In the genomic region with DNA sequence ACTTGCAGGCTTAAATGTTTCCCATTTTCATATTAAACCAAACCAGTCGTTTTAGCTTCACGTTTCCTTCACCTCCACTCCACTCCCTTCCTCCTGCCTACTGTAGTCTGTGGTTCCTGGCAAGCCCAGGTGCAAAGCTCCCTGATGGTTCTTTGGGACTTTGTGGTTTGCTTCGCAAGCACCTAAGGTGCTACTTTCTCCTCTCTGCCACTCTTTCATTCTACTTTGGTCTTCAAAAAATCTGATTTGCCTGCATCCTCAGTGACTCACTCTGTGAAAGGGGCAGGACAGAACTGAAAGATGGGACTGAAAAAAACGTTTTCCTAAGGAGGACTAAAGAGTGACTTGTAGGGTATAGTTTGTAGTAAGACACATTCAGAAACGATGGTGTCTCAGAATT, we compare ENCODE assay signal across 1 cellular context.
TF ChIP-seq lines count a peak whose summit lies in the region.

No MANE protein-coding gene starts in this region.

TF ChIP-seq in GM23338, 12 proteins besides CTCF, POLR2A, EP300 and RAD21 (continued from another document):
- TF ChIP-seq, protein P1, sequence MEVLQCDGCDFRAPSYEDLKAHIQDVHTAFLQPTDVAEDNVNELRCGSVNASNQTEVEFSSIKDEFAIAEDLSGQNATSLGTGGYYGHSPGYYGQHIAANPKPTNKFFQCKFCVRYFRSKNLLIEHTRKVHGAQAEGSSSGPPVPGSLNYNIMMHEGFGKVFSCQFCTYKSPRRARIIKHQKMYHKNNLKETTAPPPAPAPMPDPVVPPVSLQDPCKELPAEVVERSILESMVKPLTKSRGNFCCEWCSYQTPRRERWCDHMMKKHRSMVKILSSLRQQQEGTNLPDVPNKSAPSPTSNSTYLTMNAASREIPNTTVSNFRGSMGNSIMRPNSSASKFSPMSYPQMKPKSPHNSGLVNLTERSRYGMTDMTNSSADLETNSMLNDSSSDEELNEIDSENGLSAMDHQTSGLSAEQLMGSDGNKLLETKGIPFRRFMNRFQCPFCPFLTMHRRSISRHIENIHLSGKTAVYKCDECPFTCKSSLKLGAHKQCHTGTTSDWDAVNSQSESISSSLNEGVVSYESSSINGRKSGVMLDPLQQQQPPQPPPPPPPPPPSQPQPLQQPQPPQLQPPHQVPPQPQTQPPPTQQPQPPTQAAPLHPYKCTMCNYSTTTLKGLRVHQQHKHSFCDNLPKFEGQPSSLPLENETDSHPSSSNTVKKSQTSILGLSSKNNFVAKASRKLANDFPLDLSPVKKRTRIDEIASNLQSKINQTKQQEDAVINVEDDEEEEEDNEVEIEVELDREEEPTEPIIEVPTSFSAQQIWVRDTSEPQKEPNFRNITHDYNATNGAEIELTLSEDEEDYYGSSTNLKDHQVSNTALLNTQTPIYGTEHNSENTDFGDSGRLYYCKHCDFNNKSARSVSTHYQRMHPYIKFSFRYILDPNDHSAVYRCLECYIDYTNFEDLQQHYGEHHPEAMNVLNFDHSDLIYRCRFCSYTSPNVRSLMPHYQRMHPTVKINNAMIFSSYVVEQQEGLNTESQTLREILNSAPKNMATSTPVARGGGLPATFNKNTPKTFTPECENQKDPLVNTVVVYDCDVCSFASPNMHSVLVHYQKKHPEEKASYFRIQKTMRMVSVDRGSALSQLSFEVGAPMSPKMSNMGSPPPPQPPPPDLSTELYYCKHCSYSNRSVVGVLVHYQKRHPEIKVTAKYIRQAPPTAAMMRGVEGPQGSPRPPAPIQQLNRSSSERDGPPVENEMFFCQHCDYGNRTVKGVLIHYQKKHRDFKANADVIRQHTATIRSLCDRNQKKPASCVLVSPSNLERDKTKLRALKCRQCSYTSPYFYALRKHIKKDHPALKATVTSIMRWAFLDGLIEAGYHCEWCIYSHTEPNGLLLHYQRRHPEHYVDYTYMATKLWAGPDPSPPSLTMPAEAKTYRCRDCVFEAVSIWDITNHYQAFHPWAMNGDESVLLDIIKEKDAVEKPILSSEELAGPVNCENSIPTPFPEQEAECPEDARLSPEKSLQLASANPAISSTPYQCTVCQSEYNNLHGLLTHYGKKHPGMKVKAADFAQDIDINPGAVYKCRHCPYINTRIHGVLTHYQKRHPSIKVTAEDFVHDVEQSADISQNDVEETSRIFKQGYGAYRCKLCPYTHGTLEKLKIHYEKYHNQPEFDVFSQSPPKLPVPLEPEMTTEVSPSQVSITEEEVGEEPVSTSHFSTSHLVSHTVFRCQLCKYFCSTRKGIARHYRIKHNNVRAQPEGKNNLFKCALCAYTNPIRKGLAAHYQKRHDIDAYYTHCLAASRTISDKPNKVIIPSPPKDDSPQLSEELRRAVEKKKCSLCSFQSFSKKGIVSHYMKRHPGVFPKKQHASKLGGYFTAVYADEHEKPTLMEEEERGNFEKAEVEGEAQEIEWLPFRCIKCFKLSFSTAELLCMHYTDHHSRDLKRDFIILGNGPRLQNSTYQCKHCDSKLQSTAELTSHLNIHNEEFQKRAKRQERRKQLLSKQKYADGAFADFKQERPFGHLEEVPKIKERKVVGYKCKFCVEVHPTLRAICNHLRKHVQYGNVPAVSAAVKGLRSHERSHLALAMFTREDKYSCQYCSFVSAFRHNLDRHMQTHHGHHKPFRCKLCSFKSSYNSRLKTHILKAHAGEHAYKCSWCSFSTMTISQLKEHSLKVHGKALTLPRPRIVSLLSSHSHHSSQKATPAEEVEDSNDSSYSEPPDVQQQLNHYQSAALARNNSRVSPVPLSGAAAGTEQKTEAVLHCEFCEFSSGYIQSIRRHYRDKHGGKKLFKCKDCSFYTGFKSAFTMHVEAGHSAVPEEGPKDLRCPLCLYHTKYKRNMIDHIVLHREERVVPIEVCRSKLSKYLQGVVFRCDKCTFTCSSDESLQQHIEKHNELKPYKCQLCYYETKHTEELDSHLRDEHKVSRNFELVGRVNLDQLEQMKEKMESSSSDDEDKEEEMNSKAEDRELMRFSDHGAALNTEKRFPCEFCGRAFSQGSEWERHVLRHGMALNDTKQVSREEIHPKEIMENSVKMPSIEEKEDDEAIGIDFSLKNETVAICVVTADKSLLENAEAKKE (CRISPR knock-in tag; IDR thresholded peaks at IDR 0.05) = no peak
- TF ChIP-seq CREB1 (CRISPR knock-in tag; IDR thresholded peaks at IDR 0.05; ENCODE audit: low read depth) = no peak
